9 cellular contexts compared by ENCODE assay signal in genomic region chr5:1208743-1209551, GRCh38. TPM values are rescaled to one million over a fixed set of nuclear protein-coding genes. Genes with fewer than 3 reads are reported as not detected.
DNase-seq lines count a peak whose midpoint lies in the region; ATAC-seq and TF ChIP-seq lines count a peak whose summit lies in the region.
"Had no signal": no experiment of that assay in that cellular context is flagged by ENCODE, and none has a peak within 500 bp of the region (broad histone marks: within the 10 kb centered on the region; RNA-seq: fewer than 3 reads in every experiment).

No MANE protein-coding gene starts in this region.

- no peaks in the 10 kb centered on the region for H3K36me3 ChIP-seq in ovary

- no peak for DNase-seq in GM12865 (ENCODE audit: low read depth)
- peak; percentile 10 for DNase-seq in NCI-H526 treated with DMSO at 0.1 percent for 48 hours (lab: John Stamatoyannopoulos, UW)
- DNase-seq in epidermal melanocyte (ENCODE audit: insufficient read length, low spot score) = peak; percentile 47
- DNase-seq in sciatic nerve (ENCODE audit: low spot score) = no peak
- no peak for DNase-seq in MV-4-11 (lab: John Stamatoyannopoulos, UW)
- DNase-seq in ovary = no peak

- no peaks in the 10 kb centered on the region for H3K4me1 ChIP-seq in ovary (ENCODE audit: insufficient read depth)

- WGBS in ovary, 3 donors = 70 to 81% (median 80%) methylated on average over 24 of the region's 24 CpGs

- H3K27me3 ChIP-seq in ovary = no peaks in the 10 kb centered on the region

- no peak overlapping the region for H3K27ac ChIP-seq in ovary
- H3K27ac ChIP-seq: epithelial cell of prostate had no signal

- ATAC-seq in sciatic nerve = peak; percentile 46
- no peak for ATAC-seq in HG02642 (IDR thresholded peaks at IDR 0.05; ENCODE audit: poor library complexity, unreplicated experiment)

- intact Hi-C loops in sciatic nerve (cut with DNase I) (no loop called here), ovary (cut with DNase I) (no loop called here)

- TF ChIP-seq EP300 in ovary (IDR thresholded peaks at IDR 0.05) = no peak

- TF ChIP-seq POLR2A in ovary (IDR thresholded peaks at IDR 0.05) = no peak

- peak; percentile 10 for TF ChIP-seq CTCF in GM12865 (IDR thresholded peaks at IDR 0.05; ENCODE audit: insufficient read depth, low read depth, low read length, missing control alignments)
- TF ChIP-seq CTCF in ovary (IDR thresholded peaks at IDR 0.05) = no peak

- H3K9me3 ChIP-seq in ovary = no peaks in the 10 kb centered on the region

- H3K4me3 ChIP-seq in GM12865 (ENCODE audit: low read depth, low read length) = no peak overlapping the region
- H3K4me3 ChIP-seq in ovary = no peak overlapping the region

RNA-seq across cellular contexts. Expression of gene SLC6A19, which starts 7.6 kb away (rescaled TPM):
- total RNA-seq in sciatic nerve (0.09 TPM), ovary (1 to 10 TPM in 1 of 7 donors, under 1 TPM in 1, not detected in 5; 0.08 to 1.5 TPM)
- polyA plus RNA-seq in ovary = not detected

RNA-seq across cellular contexts. Expression of gene SLC6A18, which starts 16.2 kb away (rescaled TPM):
- total RNA-seq in sciatic nerve = not detected
- total RNA-seq in ovary = not detected
- polyA plus RNA-seq in ovary = not detected
- total RNA-seq: skeletal muscle tissue had no signal

Comparison
In these comparisons a context has a peak if more than half of its experiments do, and no peak if none do; other contexts are left out.
1. DNase-seq: peak in NCI-H526 treated with DMSO at 0.1 percent for 48 hours (single experiment) and epidermal melanocyte (single experiment); none in GM12865 (single experiment), sciatic nerve (single experiment), MV-4-11 (single experiment) and ovary (0 of 5).